8 cellular contexts compared by ENCODE assay signal in genomic region chr2:11749646-11750349, GRCh38. TPM values are rescaled to one million over a fixed set of nuclear protein-coding genes. Genes with fewer than 3 reads are reported as not detected.
A peak's percentile ranks its signal among the peaks of the same experiment; 100 is the strongest.
DNase-seq lines count a peak whose midpoint lies in the region; ATAC-seq, FAIRE-seq and TF ChIP-seq lines count a peak whose summit lies in the region.

No MANE protein-coding gene starts in this region.

- peak overlapping the region; percentile 77 for H3K4me3 Mint-ChIP-seq in CD4-positive, alpha-beta T cell
- peak overlapping the region; percentile 89 for H3K4me3 Mint-ChIP-seq in activated B cell treated with CpG ODN at 0.5 μM for 24 hours

- peak overlapping the region; percentile 95 for H3K27ac Mint-ChIP-seq in CD4-positive, alpha-beta T cell
- peak overlapping the region; percentile 80 for H3K27ac Mint-ChIP-seq in activated B cell treated with CpG ODN at 0.5 μM for 24 hours

- FAIRE-seq in RCC 7860 (lab: Jason Lieb, UNC): no peak

- in situ Hi-C loops in ACHN (cut with HindIII; ENCODE audit: low pct_ligation_motif_present, low pct_unique_long_range_greater_than_20kb, low sequenced_read_pairs): no loop called here

- POLR2A ChIA-PET in CD4-positive, alpha-beta T cell (lab: Charles Lee): interaction anchor here (1.5 to 2.1 kb wide), 2 partner anchors 12 to 28 kb away, joined by 3 to 5 read pairs; no protein-coding TSS in a partner anchor
- POLR2A ChIA-PET in activated B cell treated with CpG ODN at 0.5 μM for 24 hours (lab: Charles Lee): interaction anchor here (0.6 kb wide), 1 partner anchor 14 kb away, joined by 4 read pairs; no protein-coding TSS in a partner anchor

- H3K27ac ChIP-seq in CD4-positive, alpha-beta T cell (ENCODE audit: low read depth, low read length): peak overlapping the region; percentile 80

- no peaks in the 10 kb centered on the region for H3K27me3 ChIP-seq in CD4-positive, alpha-beta T cell (ENCODE audit: control insufficient read depth, insufficient read depth, low read length)

- no peak for DNase-seq in CD4-positive, alpha-beta T cell
- DNase-seq in activated B cell treated with CpG ODN at 0.5 μM for 24 hours (no peak), left kidney (ENCODE audit: low read depth, low spot score) (peak; percentile 31), ACHN (no peak), SW 1271 (lab: John Stamatoyannopoulos, UW) (no peak), RCC 7860 (ENCODE audit: low spot score) (no peak)
- DNase-seq in stimulated activated CD4-positive, alpha-beta T cell treated with anti-CD3 and anti-CD28 coated beads, Interleukin-12 subunit alpha, Interleukin-12 subunit beta, amount 100 ng/mL, for 4 hours: no peak

- intact Hi-C loops in CD4-positive, alpha-beta T cell (cut with DNase I, micrococcal nuclease): loop anchor here (1.0 to 10.0 kb wide), 7 partner anchors 23 to 978 kb away; partner anchors contain the start of genes PDIA6 (in 1 of the 2), ROCK2 (in 1 of the 2) and SLC66A3 (in 1 of the 2)
- intact Hi-C loops in activated B cell treated with CpG ODN at 0.5 μM for 24 hours (cut with micrococcal nuclease): loop anchor here (2.0 to 10.0 kb wide), 5 partner anchors 283 to 1339 kb away; partner anchors contain the start of genes ODC1 and ROCK2

- H3K36me3 Mint-ChIP-seq in CD4-positive, alpha-beta T cell (ENCODE audit: low read depth): peaks cover 3% of the 10 kb centered on the region
- H3K36me3 Mint-ChIP-seq in activated B cell treated with CpG ODN at 0.5 μM for 24 hours (ENCODE audit: low read depth): peaks cover 6% of the 10 kb centered on the region

- H3K4me1 Mint-ChIP-seq in CD4-positive, alpha-beta T cell (ENCODE audit: low read depth): peaks cover 86% of the 10 kb centered on the region
- peaks cover 86% of the 10 kb centered on the region for H3K4me1 Mint-ChIP-seq in activated B cell treated with CpG ODN at 0.5 μM for 24 hours

- H3K9me3 ChIP-seq in CD4-positive, alpha-beta T cell (ENCODE audit: control insufficient read depth, low read length): no peaks in the 10 kb centered on the region

- H3K27me3 Mint-ChIP-seq in CD4-positive, alpha-beta T cell: no peaks in the 10 kb centered on the region
- H3K27me3 Mint-ChIP-seq in activated B cell treated with CpG ODN at 0.5 μM for 24 hours: no peaks in the 10 kb centered on the region

- no peak for ATAC-seq in CD4-positive, alpha-beta T cell (ENCODE audit: poor library complexity)
- ATAC-seq in GM21367 (IDR thresholded peaks at IDR 0.05; ENCODE audit: unreplicated experiment) (peak; percentile 15), activated B cell treated with CpG ODN at 0.5 μM for 24 hours (ENCODE audit: low read depth) (no peak)

- CTCF ChIA-PET in CD4-positive, alpha-beta T cell (lab: Charles Lee): no interaction called here
- CTCF ChIA-PET in activated B cell treated with CpG ODN at 0.5 μM for 24 hours (lab: Charles Lee): interaction anchor here (0.8 to 1.6 kb wide), 2 partner anchors 30 to 57 kb away, joined by 3 to 4 read pairs; no protein-coding TSS in a partner anchor

- H3K9me3 Mint-ChIP-seq in CD4-positive, alpha-beta T cell: no peaks in the 10 kb centered on the region
- no peaks in the 10 kb centered on the region for H3K9me3 Mint-ChIP-seq in activated B cell treated with CpG ODN at 0.5 μM for 24 hours

- TF ChIP-seq CTCF in CD4-positive, alpha-beta T cell (IDR thresholded peaks at IDR 0.05): no peak
- TF ChIP-seq CTCF in activated B cell treated with CpG ODN at 0.5 μM for 24 hours (IDR thresholded peaks at IDR 0.05): no peak

RNA-seq across cellular contexts. Expression of gene LPIN1, which starts 3.4 kb away (rescaled TPM):
- total RNA-seq in CD4-positive, alpha-beta T cell: 100 to 1,000 TPM; 115 to 128 TPM
- total RNA-seq in activated B cell treated with CpG ODN at 0.5 μM for 24 hours: 59.1 and 74.3 TPM in 2 replicates
